Comparison of ENCODE assay signal across 20 cellular contexts in genomic region chr16:57677622-57678369, GRCh38. TPM values are rescaled to one million over a fixed set of nuclear protein-coding genes. Genes with fewer than 3 reads are reported as not detected.
DNase-seq lines count a peak whose midpoint lies in the region; ATAC-seq, FAIRE-seq and TF ChIP-seq lines count a peak whose summit lies in the region.
"Had no signal": no experiment of that assay in that cellular context is flagged by ENCODE, and none has a peak within 500 bp of the region (broad histone marks: within the 10 kb centered on the region; RNA-seq: fewer than 3 reads in every experiment).

No MANE protein-coding gene starts in this region.

- no peak overlapping the region for H3K4me3 ChIP-seq in endothelial cell of umbilical vein (replicated peaks in 1 of 3; ENCODE audit: insufficient read depth in 1 of 3, low read depth in 1 of 3, low read length in 3 of 3)
- H3K4me3 ChIP-seq: ascending aorta, neural progenitor cell had no signal

- H3K79me2 ChIP-seq in endothelial cell of umbilical vein (ENCODE audit: control insufficient read depth, insufficient read depth, low read length): no peaks in the 10 kb centered on the region

- peaks cover 7% of the 10 kb centered on the region for H3K4me1 ChIP-seq in endothelial cell of umbilical vein (ENCODE audit: control insufficient read depth, extremely low read depth, insufficient read depth, low read length)
- H3K4me1 ChIP-seq: ascending aorta had no signal

- no peak overlapping the region for H3K4me2 ChIP-seq in endothelial cell of umbilical vein (ENCODE audit: insufficient read depth, low read length)
- H3K4me2 ChIP-seq: neural progenitor cell had no signal

- H3K27me3 Mint-ChIP-seq in nephron progenitor cell (ENCODE audit: low read depth, poor library complexity) (peaks cover 5% of the 10 kb centered on the region), T-cell (peaks cover 0 to 8% of the 10 kb centered on the region in 2 donors)

- DNase-seq in COLO668 (lab: John Stamatoyannopoulos, UW; ENCODE audit: unreplicated experiment) (peak; percentile 36), NCI-H69 (lab: John Stamatoyannopoulos, UW) (peak; percentile 32), endothelial cell of umbilical vein (ENCODE audit: low read depth, low spot score) (no peak), mucosa of gallbladder (ENCODE audit: low spot score) (peak; percentile 19), nephron progenitor cell (no peak), D341Med (ENCODE audit: low spot score) (no peak), NCI-H510A (lab: John Stamatoyannopoulos, UW) (no peak), T-cell (no peak)
- DNase-seq: DMS79 treated with DMSO at 0.1 percent for 48 hours; NK-92 treated with Interleukin-12 subunit alpha and Interleukin-12 subunit beta, amount 100 ng/mL, for 24 hours; stimulated activated CD4-positive, alpha-beta T cell treated with anti-CD3 and anti-CD28 coated beads, Interleukin-2, amount 100 ng/mL, for 24 hours; substantia nigra had no signal

- dilution Hi-C loops in endothelial cell of umbilical vein (cut with MboI; ENCODE audit: extremely low pct_ligation_motif_present, low sequenced_read_pairs): no loop called here

- no peaks in the 10 kb centered on the region for H4K20me1 ChIP-seq in endothelial cell of umbilical vein (replicated peaks; ENCODE audit: control insufficient read depth, extremely low read depth, insufficient read depth, low read length)

- CTCF ChIA-PET in endothelial cell of umbilical vein (lab: Charles Lee): interaction anchor here (1.2 kb wide), 1 partner anchor 102 kb away, joined by 3 read pairs; no protein-coding TSS in a partner anchor
- CTCF ChIA-PET in T-cell (lab: Charles Lee): no interaction called here

- intact Hi-C loops in endothelial cell of umbilical vein (cut with micrococcal nuclease): no loop called here

- H3K9ac ChIP-seq in endothelial cell of umbilical vein (replicated peaks; ENCODE audit: extremely low read depth, insufficient read depth, low read length): no peak overlapping the region
- H3K9ac ChIP-seq: neural progenitor cell had no signal

- H3K4me3 Mint-ChIP-seq in nephron progenitor cell (no peak overlapping the region), T-cell (no peak overlapping the region)
- H3K4me3 Mint-ChIP-seq: dendritic cell treated with granulocyte-macrophage colony-stimulating factor and Interleukin-4, amounts not matched to agents 40 ng/mL and 50 ng/mL, for 4 days; IgD-negative memory B cell; memory B cell; neural progenitor cell; T-helper 2 cell treated with Interferon-gamma antibody and Interleukin-4, amounts not matched to agents 5 μg/mL and 100 μg/mL, for 36 hours had no signal

- H3K36me3 ChIP-seq in endothelial cell of umbilical vein (ENCODE audit: control insufficient read depth in 2 of 2, extremely low read depth in 1 of 2, insufficient read depth in 2 of 2, low read length in 2 of 2): no peaks in the 10 kb centered on the region
- H3K36me3 ChIP-seq: ascending aorta, neural progenitor cell had no signal

- H3K36me3 Mint-ChIP-seq in nephron progenitor cell (ENCODE audit: low read depth) (no peaks in the 10 kb centered on the region), T-cell (no peaks in the 10 kb centered on the region)
- H3K36me3 Mint-ChIP-seq: IgD-negative memory B cell, memory B cell, neural progenitor cell had no signal

- H3K9me3 Mint-ChIP-seq in nephron progenitor cell (no peaks in the 10 kb centered on the region), T-cell (no peaks in the 10 kb centered on the region)
- H3K9me3 Mint-ChIP-seq: dendritic cell treated with granulocyte-macrophage colony-stimulating factor and Interleukin-4, amounts not matched to agents 40 ng/mL and 50 ng/mL, for 4 days; IgD-negative memory B cell; memory B cell; neural progenitor cell; T-helper 2 cell treated with Interferon-gamma antibody and Interleukin-4, amounts not matched to agents 5 μg/mL and 100 μg/mL, for 36 hours had no signal

- no peaks in the 10 kb centered on the region for H3K9me3 ChIP-seq in endothelial cell of umbilical vein (replicated peaks; ENCODE audit: control insufficient read depth, insufficient read depth, low read length)
- H3K9me3 ChIP-seq: ascending aorta had no signal

- peak; percentile 50 for FAIRE-seq in endothelial cell of umbilical vein (lab: Jason Lieb, UNC)

- POLR2A ChIA-PET in endothelial cell of umbilical vein (lab: Charles Lee) (interaction anchor here (0.6 kb wide), 1 partner anchor 31 kb away, joined by 5 read pairs; no protein-coding TSS in a partner anchor), T-cell (lab: Charles Lee) (no interaction called here)

- no peak for ATAC-seq in T-cell (replicated peaks in 1 of 4)

- TF ChIP-seq POLR2A in endothelial cell of umbilical vein (IDR thresholded peaks at IDR 0.05; ENCODE audit: low read depth, low read length): no peak

- H2AFZ ChIP-seq in endothelial cell of umbilical vein (ENCODE audit: low read depth, low read length): no peak overlapping the region
- H2AFZ ChIP-seq: neural progenitor cell had no signal

- H3K27me3 ChIP-seq in endothelial cell of umbilical vein (ENCODE audit: control insufficient read depth in 2 of 2, insufficient read depth in 2 of 2, low read length in 2 of 2): peaks cover 6 to 10% of the 10 kb centered on the region in 2 experiments
- H3K27me3 ChIP-seq: ascending aorta, neural progenitor cell had no signal

- peaks cover 56% of the 10 kb centered on the region for H3K4me1 Mint-ChIP-seq in nephron progenitor cell
- H3K4me1 Mint-ChIP-seq in T-cell: peaks cover 0 to 4% (median 0%) of the 10 kb centered on the region in 3 donors

- H3K27ac ChIP-seq in endothelial cell of umbilical vein (ENCODE audit: insufficient read depth, low read depth, low read length): no peak overlapping the region
- H3K27ac ChIP-seq: ascending aorta, neural progenitor cell had no signal

- TF ChIP-seq CTCF in endothelial cell of umbilical vein (IDR thresholded peaks at IDR 0.05; ENCODE audit: extremely low read depth in 1 of 2, insufficient read depth in 1 of 2, low read depth in 1 of 2, low read length in 2 of 2) (no peak), nephron progenitor cell (IDR thresholded peaks at IDR 0.05) (no peak)

- H3K27ac Mint-ChIP-seq in nephron progenitor cell: no peak overlapping the region
- H3K27ac Mint-ChIP-seq in T-cell: no peak overlapping the region
- H3K27ac Mint-ChIP-seq: dendritic cell treated with granulocyte-macrophage colony-stimulating factor and Interleukin-4, amounts not matched to agents 40 ng/mL and 50 ng/mL, for 4 days; IgD-negative memory B cell; memory B cell; neural progenitor cell; T-helper 2 cell treated with Interferon-gamma antibody and Interleukin-4, amounts not matched to agents 5 μg/mL and 100 μg/mL, for 36 hours had no signal

- no TSS peak for BruUV-seq in endothelial cell of umbilical vein (replicated peaks; lab: Mats Ljungman, UMichigan)

- no peaks in the 10 kb centered on the region for H3K9me1 ChIP-seq in endothelial cell of umbilical vein (replicated peaks; ENCODE audit: control insufficient read depth, extremely low read depth, insufficient read depth, low read length)

TF ChIP-seq in endothelial cell of umbilical vein, 7 proteins besides CTCF, POLR2A, EP300 and RAD21 (continues in another document):
- TF ChIP-seq EZH2 (IDR thresholded peaks at IDR 0.05; ENCODE audit: borderline replicate concordance, low read depth, low read length, severe bottlenecking): no peak

RNA-seq across cellular contexts. Expression of gene ADGRG3, which starts 9.7 kb away (rescaled TPM):
- total RNA-seq in endothelial cell of umbilical vein (not detected in 2 replicates), mucosa of gallbladder (0.60 TPM), T-cell (1 to 10 TPM in 1 of 5 donors, under 1 TPM in 3, not detected in 1; 0.16 to 1.8 (median 0.40) TPM)
- polyA plus RNA-seq in endothelial cell of umbilical vein: not detected in 2 replicates
- polyA plus RNA-seq in endothelial cell of umbilical vein (2011; cell fraction: cytosol; rRNA removed): not detected in 2 replicates
- not detected in 2 replicates for polyA plus RNA-seq in endothelial cell of umbilical vein (2011; cell fraction: nucleus; rRNA removed)
- polyA plus RNA-seq in endothelial cell of umbilical vein (2012): not detected in 2 replicates
- polyA minus RNA-seq in endothelial cell of umbilical vein: not detected in 2 replicates
- polyA minus RNA-seq in endothelial cell of umbilical vein (2011; cell fraction: cytosol; rRNA and poly(A)+ RNA removed): not detected
- not detected in 2 replicates for polyA minus RNA-seq in endothelial cell of umbilical vein (2011; cell fraction: nucleus; rRNA and poly(A)+ RNA removed)
- total RNA-seq: ascending aorta had no signal
- polyA plus RNA-seq: IgD-negative memory B cell had no signal

RNA-seq across cellular contexts. Expression of gene DRC7, which starts 16.8 kb away (rescaled TPM):
- 0.13 TPM in 1 of 2 replicates, not detected in the other for total RNA-seq in endothelial cell of umbilical vein
- polyA plus RNA-seq in endothelial cell of umbilical vein: 0.13 and 0.77 TPM in 2 replicates
- polyA plus RNA-seq in endothelial cell of umbilical vein (2011; cell fraction: cytosol; rRNA removed): 0.13 and 0.26 TPM in 2 replicates
- polyA plus RNA-seq in endothelial cell of umbilical vein (2011; cell fraction: nucleus; rRNA removed): 0.07 and 0.50 TPM in 2 replicates
- 1.5 TPM in 1 of 2 replicates, not detected in the other for polyA plus RNA-seq in endothelial cell of umbilical vein (2012)
- 1.1 TPM in 1 of 2 replicates, not detected in the other for polyA minus RNA-seq in endothelial cell of umbilical vein
- not detected for polyA minus RNA-seq in endothelial cell of umbilical vein (2011; cell fraction: cytosol; rRNA and poly(A)+ RNA removed)
- not detected in 2 replicates for polyA minus RNA-seq in endothelial cell of umbilical vein (2011; cell fraction: nucleus; rRNA and poly(A)+ RNA removed)
- total RNA-seq in mucosa of gallbladder: 1.9 TPM
- not detected for total RNA-seq in T-cell
- total RNA-seq: ascending aorta, glomerular endothelial cell had no signal
- polyA plus RNA-seq: esophagus, IgD-negative memory B cell had no signal

RNA-seq across cellular contexts. Expression of gene ADGRG1, which starts 49.4 kb away (rescaled TPM):
- total RNA-seq in endothelial cell of umbilical vein (92.5 and 116 TPM in 2 replicates), mucosa of gallbladder (312 TPM), T-cell (10 to 100 TPM in 4 of 5 donors, 1 to 10 TPM in 1; 7.8 to 91.7 (median 11.7) TPM)
- 45.6 and 45.7 TPM in 2 replicates for polyA plus RNA-seq in endothelial cell of umbilical vein
- polyA plus RNA-seq in endothelial cell of umbilical vein (2011; cell fraction: cytosol; rRNA removed): 34.6 and 34.8 TPM in 2 replicates
- polyA plus RNA-seq in endothelial cell of umbilical vein (2011; cell fraction: nucleus; rRNA removed): 35.5 and 39.9 TPM in 2 replicates
- 50.7 and 64.0 TPM in 2 replicates for polyA plus RNA-seq in endothelial cell of umbilical vein (2012)
- polyA minus RNA-seq in endothelial cell of umbilical vein: 28.6 and 32.1 TPM in 2 replicates
- polyA minus RNA-seq in endothelial cell of umbilical vein (2011; cell fraction: cytosol; rRNA and poly(A)+ RNA removed): 12.8 TPM
- 20.8 and 23.1 TPM in 2 replicates for polyA minus RNA-seq in endothelial cell of umbilical vein (2011; cell fraction: nucleus; rRNA and poly(A)+ RNA removed)

RNA-seq across cellular contexts. Expression of gene KATNB1, which starts 57.8 kb away (rescaled TPM):
- total RNA-seq in endothelial cell of umbilical vein: 25.9 and 28.6 TPM in 2 replicates
- polyA plus RNA-seq in endothelial cell of umbilical vein: 35.9 and 43.9 TPM in 2 replicates
- polyA plus RNA-seq in endothelial cell of umbilical vein (2011; cell fraction: cytosol; rRNA removed): 22.3 and 27.0 TPM in 2 replicates
- 67.0 and 78.1 TPM in 2 replicates for polyA plus RNA-seq in endothelial cell of umbilical vein (2011; cell fraction: nucleus; rRNA removed)
- 27.9 and 31.0 TPM in 2 replicates for polyA plus RNA-seq in endothelial cell of umbilical vein (2012)
- 28.0 and 28.7 TPM in 2 replicates for polyA minus RNA-seq in endothelial cell of umbilical vein
- polyA minus RNA-seq in endothelial cell of umbilical vein (2011; cell fraction: cytosol; rRNA and poly(A)+ RNA removed): 22.4 TPM
- 18.2 and 25.9 TPM in 2 replicates for polyA minus RNA-seq in endothelial cell of umbilical vein (2011; cell fraction: nucleus; rRNA and poly(A)+ RNA removed)
- total RNA-seq in mucosa of gallbladder: 23.4 TPM
- total RNA-seq in T-cell: 10 to 100 TPM; 23.0 to 28.0 (median 25.5) TPM

Comparison
In these comparisons a context has a peak if more than half of its experiments do, and no peak if none do; other contexts are left out.
1. DNase-seq: peak in COLO668 (single experiment), NCI-H69 (single experiment) and mucosa of gallbladder (single experiment); none in endothelial cell of umbilical vein (single experiment), nephron progenitor cell (single experiment), D341Med (single experiment), NCI-H510A (single experiment) and T-cell (0 of 34).